In the genomic region with DNA sequence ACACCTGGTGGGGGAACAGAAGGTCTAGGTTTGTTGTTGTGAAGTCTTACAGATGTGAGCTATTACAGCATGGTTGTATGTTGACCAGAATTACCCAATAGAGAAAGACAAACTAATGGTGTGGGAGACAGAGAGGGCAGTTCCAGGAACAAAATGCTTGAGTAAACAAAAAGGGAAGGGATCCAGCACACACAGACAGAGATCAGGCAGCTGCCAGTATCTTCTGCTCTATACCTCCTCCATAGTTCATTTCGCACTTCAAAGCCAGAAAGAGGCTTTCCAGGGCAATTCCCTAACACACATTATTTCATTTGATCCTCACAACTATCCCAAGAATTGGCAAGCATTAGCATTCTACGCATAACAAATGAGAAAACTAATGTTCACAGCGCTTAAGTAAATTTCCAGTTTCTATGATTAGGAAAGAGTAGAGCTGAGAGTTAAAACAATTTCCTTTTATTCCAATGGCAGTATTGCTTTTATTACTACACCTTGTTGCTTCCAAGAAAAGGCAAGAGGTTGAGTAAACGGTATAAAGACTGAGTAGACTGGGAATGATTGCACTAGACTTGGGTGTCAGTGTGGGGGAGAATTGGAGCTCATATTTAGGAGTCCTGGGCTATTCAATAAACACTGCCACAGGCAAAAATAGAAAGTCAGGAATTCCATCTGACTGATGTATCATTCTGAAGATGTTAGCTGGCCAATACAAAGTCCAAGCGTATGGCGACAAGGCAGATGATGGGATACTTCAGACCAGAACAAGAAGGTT, we compare ENCODE assay signal across 14 cellular contexts. TPM values are rescaled to one million over a fixed set of nuclear protein-coding genes. Genes with fewer than 3 reads are reported as not detected.
A peak's percentile ranks its signal among the peaks of the same experiment; 100 is the strongest.
DNase-seq lines count a peak whose midpoint lies in the region; ATAC-seq, FAIRE-seq and TF ChIP-seq lines count a peak whose summit lies in the region.
"Had no signal": no experiment of that assay in that cellular context is flagged by ENCODE, and none has a peak within 500 bp of the region (broad histone marks: within the 10 kb centered on the region; RNA-seq: fewer than 3 reads in every experiment).

No MANE protein-coding gene starts in this region.

- H4K91ac ChIP-seq in H1 (replicated peaks; ENCODE audit: insufficient read length, low read length): no peak overlapping the region

- ATAC-seq in GM21381 (IDR thresholded peaks at IDR 0.05; ENCODE audit: unreplicated experiment): no peak

- H3K4ac ChIP-seq in H1 (replicated peaks; ENCODE audit: insufficient read length, low read depth, low read length): no peak overlapping the region

- H2BK120ac ChIP-seq in H1 (replicated peaks; ENCODE audit: low read depth, low read length): no peak overlapping the region

- H3K9me3 ChIP-seq in H1 (ENCODE audit: insufficient read depth in 2 of 2, low read depth in 1 of 2, low read length in 1 of 2): no peaks in the 10 kb centered on the region
- H3K9me3 ChIP-seq in OCI-LY7 (ENCODE audit: low read length): no peaks in the 10 kb centered on the region
- H3K9me3 ChIP-seq: adrenal gland had no signal

- H3K18ac ChIP-seq in H1 (ENCODE audit: extremely low read depth, low read length): no peak overlapping the region

- H3K14ac ChIP-seq in H1 (ENCODE audit: insufficient read length): no peak overlapping the region

- no peak overlapping the region for H4K8ac ChIP-seq in H1 (ENCODE audit: extremely low read depth, insufficient read depth, low read length)

- H3K27ac ChIP-seq in H1 (ENCODE audit: low read depth, low read length): no peak overlapping the region
- no peak overlapping the region for H3K27ac ChIP-seq in OCI-LY7 (ENCODE audit: low read depth, low read length, poor library complexity, severe bottlenecking)
- H3K27ac ChIP-seq: adrenal gland, C4-2B, SK-N-MC had no signal

- no peak for TF ChIP-seq EP300 in H1 (IDR thresholded peaks at IDR 0.05; ENCODE audit: borderline replicate concordance in 1 of 2, low read depth in 2 of 2, low read length in 2 of 2)

- H2BK15ac ChIP-seq in H1 (ENCODE audit: low read length): no peak overlapping the region

- H4K5ac ChIP-seq in H1 (ENCODE audit: insufficient read length, low read depth, low read length): no peak overlapping the region

- no peak overlapping the region for H2AFZ ChIP-seq in H1 (ENCODE audit: low read length)
- no peak overlapping the region for H2AFZ ChIP-seq in OCI-LY7 (ENCODE audit: low read length)

- no peak overlapping the region for H3K4me3 ChIP-seq in H1 (ENCODE audit: extremely low read depth in 1 of 4, insufficient read depth in 2 of 4, low read depth in 3 of 4, low read length in 4 of 4)
- H3K4me3 ChIP-seq in OCI-LY7 (ENCODE audit: low read depth, low read length, poor library complexity, severe bottlenecking): no peak overlapping the region
- H3K4me3 ChIP-seq: adrenal gland, SK-N-MC had no signal

- FAIRE-seq in H1 (lab: Jason Lieb, UNC): no peak

- POLR2A ChIA-PET in H1 (lab: Charles Lee; ENCODE audit: partially characterized antibody) (no interaction called here), OCI-LY7 (lab: Charles Lee) (interaction anchor here (1.0 to 1.8 kb wide), 4 partner anchors 14 to 26 kb away, joined by 3 to 5 read pairs (median 3); no protein-coding TSS in a partner anchor)

- no TSS peak for BruUV-seq in OCI-LY7 (replicated peaks; lab: Mats Ljungman, UMichigan)

- TF ChIP-seq POLR2A in H1 (IDR thresholded peaks at IDR 0.05; ENCODE audit: control extremely low read depth in 1 of 2, low read depth in 2 of 2, low read length in 2 of 2): no peak

- no peak overlapping the region for H2BK12ac ChIP-seq in H1 (ENCODE audit: low read depth, low read length)

- no peak overlapping the region for H2BK20ac ChIP-seq in H1 (ENCODE audit: low read length)

- H3K4me1 ChIP-seq in H1 (replicated peaks in 1 of 4; ENCODE audit: control insufficient read depth in 3 of 4, insufficient read depth in 4 of 4, low read length in 3 of 4) (peaks cover 0 to 3% (median under 1%) of the 10 kb centered on the region in 4 experiments; a peak in 4 of 7 replicates), OCI-LY7 (ENCODE audit: insufficient read depth, low read length, poor library complexity, severe bottlenecking) (peaks cover 9% of the 10 kb centered on the region)
- H3K4me1 ChIP-seq: adrenal gland had no signal

- H3K4me3 Mint-ChIP-seq in nephron: no peak overlapping the region
- H3K4me3 Mint-ChIP-seq in activated T-helper 2 cell treated with anti-CD3 and anti-CD28 coated beads, Interferon-gamma antibody, Interleukin-2, Interleukin-4, amounts not matched to agents 10 μg/mL and 5 μg/mL and 100 μg/mL, durations not matched to agents 14 hours and 24 hours and 36 hours (ENCODE audit: low read depth): no peak overlapping the region
- H3K4me3 Mint-ChIP-seq: activated CD4-positive, alpha-beta memory T cell treated with anti-CD3 and anti-CD28 coated beads for 36 hours; stimulated activated naive CD8-positive, alpha-beta T cell treated with anti-CD3 and anti-CD28 coated beads, Interleukin-15, Interleukin-2, amounts not matched to agents 100 ng/mL and 50 ng/mL, for 24 hours had no signal

- H3K36me3 Mint-ChIP-seq in nephron (ENCODE audit: low read depth): peaks cover 4% of the 10 kb centered on the region
- no peaks in the 10 kb centered on the region for H3K36me3 Mint-ChIP-seq in activated T-helper 2 cell treated with anti-CD3 and anti-CD28 coated beads, Interferon-gamma antibody, Interleukin-2, Interleukin-4, amounts not matched to agents 10 μg/mL and 5 μg/mL and 100 μg/mL, durations not matched to agents 14 hours and 24 hours and 36 hours (ENCODE audit: low read depth)
- H3K36me3 Mint-ChIP-seq: activated CD4-positive, alpha-beta memory T cell treated with anti-CD3 and anti-CD28 coated beads for 36 hours had no signal

- no peaks in the 10 kb centered on the region for H3K79me1 ChIP-seq in H1 (ENCODE audit: low read depth, low read length)

- no peaks in the 10 kb centered on the region for H3K36me3 ChIP-seq in H1 (ENCODE audit: control insufficient read depth in 2 of 4, insufficient read depth in 4 of 4, low read length in 3 of 4)
- H3K36me3 ChIP-seq in OCI-LY7 (ENCODE audit: insufficient read depth, low read length): no peaks in the 10 kb centered on the region
- H3K36me3 ChIP-seq: adrenal gland had no signal

- H3K9me2 ChIP-seq in OCI-LY7 (ENCODE audit: insufficient read depth, low read length): no peaks in the 10 kb centered on the region

- H3K27me3 ChIP-seq in H1 (replicated peaks in 1 of 4; ENCODE audit: control insufficient read depth in 3 of 4, extremely low read depth in 1 of 4, insufficient read depth in 3 of 4, low read length in 3 of 4): peaks cover 0 to 2% (median 0%) of the 10 kb centered on the region in 4 experiments; a peak in 1 of 7 replicates
- H3K27me3 ChIP-seq: adrenal gland had no signal

- H4K20me1 ChIP-seq in H1 (replicated peaks in 1 of 2; ENCODE audit: control insufficient read depth in 1 of 2, insufficient read depth in 2 of 2, low read length in 2 of 2) (no peaks in the 10 kb centered on the region), OCI-LY7 (ENCODE audit: insufficient read depth, low read length) (no peaks in the 10 kb centered on the region)

- H3K4me1 Mint-ChIP-seq in nephron: peaks cover 26% of the 10 kb centered on the region
- H3K4me1 Mint-ChIP-seq in activated T-helper 2 cell treated with anti-CD3 and anti-CD28 coated beads, Interferon-gamma antibody, Interleukin-2, Interleukin-4, amounts not matched to agents 10 μg/mL and 5 μg/mL and 100 μg/mL, durations not matched to agents 14 hours and 24 hours and 36 hours (ENCODE audit: low read depth): peaks cover 26% of the 10 kb centered on the region

- TF ChIP-seq CTCF in H1 (IDR thresholded peaks at IDR 0.05; ENCODE audit: control extremely low read depth in 1 of 3, insufficient read depth in 1 of 3, low read depth in 1 of 3, low read length in 3 of 3) (no peak), nephron (IDR thresholded peaks at IDR 0.05; ENCODE audit: unreplicated experiment in 3 of 3) (no peak), OCI-LY7 (conservative IDR thresholded peaks at IDR 0.05; ENCODE audit: low read length) (no peak)

- no peak overlapping the region for H2AK5ac ChIP-seq in H1 (ENCODE audit: low read depth, low read length)

- no peak overlapping the region for H3K23ac ChIP-seq in H1 (ENCODE audit: insufficient read length)

- 76% methylated on average over 6 of the region's 6 CpGs; no CpG with 5 or more reads in 1 of the 2 experiments for WGBS in H1 (ENCODE audit: extremely low coverage in 1 of 2, insufficient coverage in 1 of 2, insufficient read length in 1 of 2, insufficient replicate concordance in 2 of 2, low coverage in 1 of 2, low lambda C conversion rate in 2 of 2, missing lambda C conversion rate in 1 of 2), 2 experiments

- no peak overlapping the region for H3K56ac ChIP-seq in H1 (replicated peaks; ENCODE audit: insufficient read length, low read depth, low read length)

- peak overlapping the region; percentile 35 to 62 (median 61) for H3K27ac Mint-ChIP-seq in nephron
- no peak overlapping the region for H3K27ac Mint-ChIP-seq in activated T-helper 2 cell treated with anti-CD3 and anti-CD28 coated beads, Interferon-gamma antibody, Interleukin-2, Interleukin-4, amounts not matched to agents 10 μg/mL and 5 μg/mL and 100 μg/mL, durations not matched to agents 14 hours and 24 hours and 36 hours
- H3K27ac Mint-ChIP-seq: activated CD4-positive, alpha-beta memory T cell treated with anti-CD3 and anti-CD28 coated beads for 36 hours; stimulated activated naive CD8-positive, alpha-beta T cell treated with anti-CD3 and anti-CD28 coated beads, Interleukin-15, Interleukin-2, amounts not matched to agents 100 ng/mL and 50 ng/mL, for 24 hours had no signal

- CTCF ChIA-PET in H1 (lab: Charles Lee; ENCODE audit: partially characterized antibody): interaction anchor here (0.6 kb wide), 1 partner anchor 1933 kb away, joined by 3 read pairs; no protein-coding TSS in a partner anchor
- CTCF ChIA-PET in OCI-LY7 (lab: Charles Lee; ENCODE audit: unreplicated experiment): no interaction called here

- no peaks in the 10 kb centered on the region for H3K79me2 ChIP-seq in H1 (ENCODE audit: control insufficient read depth in 1 of 2, insufficient read depth in 2 of 2, low read length in 2 of 2)
- H3K79me2 ChIP-seq in OCI-LY7 (ENCODE audit: insufficient read depth, low read depth, low read length): no peaks in the 10 kb centered on the region

- DNase-seq in DMS53 treated with DMSO at 0.1 percent for 48 hours (lab: John Stamatoyannopoulos, UW; ENCODE audit: unreplicated experiment) (peak; percentile 47), NCI-H1417 (lab: John Stamatoyannopoulos, UW) (peak in 2 of 3 experiments; percentile 0 to 59), H1 (ENCODE audit: low read depth in 1 of 2, low spot score in 2 of 2) (no peak), glomerular visceral epithelial cell (ENCODE audit: extremely low spot score) (no peak), OCI-LY7 (ENCODE audit: low spot score) (no peak)
- no peak for DNase-seq in activated T-helper 2 cell treated with anti-CD3 and anti-CD28 coated beads, Interferon-gamma antibody, Interleukin-2, Interleukin-4, amounts not matched to agents 10 μg/mL and 5 μg/mL and 100 μg/mL, durations not matched to agents 14 hours and 24 hours and 36 hours (ENCODE audit: low spot score)
- DNase-seq: activated CD4-positive, alpha-beta memory T cell treated with anti-CD3 and anti-CD28 coated beads for 36 hours; adrenal gland; NCI-H1694 had no signal

- H3K9ac ChIP-seq in H1 (replicated peaks in 1 of 4; ENCODE audit: extremely low read depth in 1 of 4, low read depth in 3 of 4, low read length in 3 of 4): no peak overlapping the region

- no peaks in the 10 kb centered on the region for H3K23me2 ChIP-seq in H1 (ENCODE audit: low read depth, low read length)

- no peaks in the 10 kb centered on the region for H3K27me3 Mint-ChIP-seq in nephron (ENCODE audit: low read depth)
- H3K27me3 Mint-ChIP-seq in activated T-helper 2 cell treated with anti-CD3 and anti-CD28 coated beads, Interferon-gamma antibody, Interleukin-2, Interleukin-4, amounts not matched to agents 10 μg/mL and 5 μg/mL and 100 μg/mL, durations not matched to agents 14 hours and 24 hours and 36 hours (ENCODE audit: low read depth): no peaks in the 10 kb centered on the region

- no peak overlapping the region for H2BK5ac ChIP-seq in H1 (ENCODE audit: low read depth, low read length)

- peak overlapping the region in 1 of 2 experiments; percentile 23; a peak in 1 of 4 replicates for H3K4me2 ChIP-seq in H1 (ENCODE audit: insufficient read depth in 1 of 2, low read depth in 2 of 2, low read length in 2 of 2)
- no peak overlapping the region for H3K4me2 ChIP-seq in OCI-LY7 (ENCODE audit: low read length)

- H3K9me3 Mint-ChIP-seq in nephron: no peaks in the 10 kb centered on the region
- peaks cover 10% of the 10 kb centered on the region for H3K9me3 Mint-ChIP-seq in activated T-helper 2 cell treated with anti-CD3 and anti-CD28 coated beads, Interferon-gamma antibody, Interleukin-2, Interleukin-4, amounts not matched to agents 10 μg/mL and 5 μg/mL and 100 μg/mL, durations not matched to agents 14 hours and 24 hours and 36 hours
- H3K9me3 Mint-ChIP-seq: activated CD4-positive, alpha-beta memory T cell treated with anti-CD3 and anti-CD28 coated beads for 36 hours; stimulated activated naive CD8-positive, alpha-beta T cell treated with anti-CD3 and anti-CD28 coated beads, Interleukin-15, Interleukin-2, amounts not matched to agents 100 ng/mL and 50 ng/mL, for 24 hours had no signal

- TF ChIP-seq RAD21 in H1 (IDR thresholded peaks at IDR 0.05 in 1 of 2, conservative IDR thresholded peaks at IDR 0.05 in 1 of 2; ENCODE audit: low read depth in 2 of 2, low read length in 2 of 2): no peak

- intact Hi-C loops in activated T-helper 2 cell treated with anti-CD3 and anti-CD28 coated beads, Interferon-gamma antibody, Interleukin-2, Interleukin-4, amounts not matched to agents 10 μg/mL and 5 μg/mL and 100 μg/mL, durations not matched to agents 14 hours and 24 hours and 36 hours (cut with micrococcal nuclease): no loop called here
- intact Hi-C loops in OCI-LY7 (cut with micrococcal nuclease; ENCODE audit: unreplicated experiment): no loop called here

RNA-seq across cellular contexts. Expression of gene ZNF280D, which starts 39.7 kb away (rescaled TPM):
- total RNA-seq in H1 (2021; fragmentation: NEBNext Ultra II Directional; extraction: Animal tissue kit (Norgen Biotek cat#: 25700)): 25.6 and 27.5 TPM in 2 replicates
- polyA plus RNA-seq in H1 (2011; rRNA removed): 4.2 and 7.4 TPM in 2 replicates
- 9.4 TPM for polyA plus RNA-seq in H1 (2011; cell fraction: cytosol; rRNA removed)
- polyA plus RNA-seq in H1 (2011; cell fraction: nucleus; rRNA removed): 3.7 TPM
- polyA plus RNA-seq in H1 (2012, experiment 1 of 2): 8.0 to 19.7 TPM (median 11.5 TPM) in 4 replicates
- 1.4 TPM for polyA plus RNA-seq in H1 (2012, experiment 2 of 2)
- 14.5 TPM for polyA plus RNA-seq in H1 (2013, experiment 1 of 2)
- polyA plus RNA-seq in H1 (2013, experiment 2 of 2): 11.7 TPM
- polyA minus RNA-seq in H1 (2011; rRNA and poly(A)+ RNA removed): 12.3 and 17.8 TPM in 2 replicates
- 9.1 TPM for polyA minus RNA-seq in H1 (2011; cell fraction: cytosol; rRNA and poly(A)+ RNA removed)
- 33.2 TPM for polyA minus RNA-seq in H1 (2011; cell fraction: nucleus; rRNA and poly(A)+ RNA removed)
- 24.0 and 26.0 TPM in 2 replicates for total RNA-seq in activated T-helper 2 cell treated with anti-CD3 and anti-CD28 coated beads, Interferon-gamma antibody, Interleukin-2, Interleukin-4, amounts not matched to agents 10 μg/mL and 5 μg/mL and 100 μg/mL, durations not matched to agents 14 hours and 24 hours and 36 hours
- 7.1 and 10.7 TPM in 2 replicates for total RNA-seq in OCI-LY7 (2014; rRNA removed; shearing (Covaris generic))
- 23.4 and 26.8 TPM in 2 replicates for total RNA-seq in OCI-LY7 (2022)

Comparison
In these comparisons a context has a peak if more than half of its experiments do, and no peak if none do; other contexts are left out.
1. DNase-seq: peak in DMS53 treated with DMSO at 0.1 percent for 48 hours (single experiment) and NCI-H1417 (2 of 3); none in H1 (0 of 2), activated T-helper 2 cell treated with anti-CD3 and anti-CD28 coated beads, Interferon-gamma antibody, Interleukin-2, Interleukin-4, amounts not matched to agents 10 μg/mL and 5 μg/mL and 100 μg/mL, durations not matched to agents 14 hours and 24 hours and 36 hours (single experiment), glomerular visceral epithelial cell (single experiment) and OCI-LY7 (single experiment).